8 cellular contexts compared by ENCODE assay signal in the genomic region with DNA sequence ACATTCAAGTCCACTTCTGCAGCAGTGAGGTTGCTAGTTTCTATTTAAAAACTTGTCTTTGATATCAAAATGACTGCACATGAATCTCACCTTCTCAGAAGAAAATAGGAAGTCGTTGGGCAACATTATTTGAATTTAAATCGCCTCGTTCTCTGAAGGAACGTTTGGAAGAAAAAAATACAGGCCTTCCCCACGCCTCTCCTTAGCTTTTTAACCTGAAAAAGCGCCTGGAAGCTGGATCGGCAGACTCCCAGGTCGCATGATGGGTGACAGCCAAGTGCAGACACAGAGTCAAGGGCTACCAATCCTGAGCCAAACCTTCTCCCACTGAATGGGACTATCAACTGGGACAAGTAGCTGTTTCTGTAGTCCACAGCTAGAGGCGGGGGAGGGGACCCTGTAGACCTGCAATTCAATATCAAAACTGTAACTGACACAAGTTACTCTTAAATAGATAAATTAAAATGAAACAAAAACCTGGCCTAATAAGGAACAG. TPM values are rescaled to one million over a fixed set of nuclear protein-coding genes. Genes with fewer than 3 reads are reported as not detected.
A peak's percentile ranks its signal among the peaks of the same experiment; 100 is the strongest.
DNase-seq lines count a peak whose midpoint lies in the region; ATAC-seq, FAIRE-seq and TF ChIP-seq lines count a peak whose summit lies in the region.

No MANE protein-coding gene starts in this region.

- peak overlapping the region; percentile 95 for H3K27ac ChIP-seq in Karpas-422 (ENCODE audit: low read length)
- peak overlapping the region; percentile 88 for H3K27ac ChIP-seq in muscle layer of duodenum (ENCODE audit: low read length)
- H3K27ac ChIP-seq in pancreas = peak overlapping the region in 2 of 4 donors; percentile 73 to 75

- DNase-seq in BE2C = peak; percentile 37
- peak; percentile 83 for DNase-seq in Karpas-422
- peak; percentile 2 for DNase-seq in MCF 10A (ENCODE audit: unreplicated experiment)
- DNase-seq in ACHN = no peak
- no peak for DNase-seq in effector CD8-positive, alpha-beta T cell (lab: John Stamatoyannopoulos, UW)
- no peak for DNase-seq in pancreas

- H3K4me1 Mint-ChIP-seq in MCF 10A (ENCODE audit: insufficient read depth, unreplicated experiment) = peaks cover 43% of the 10 kb centered on the region

- no peak for FAIRE-seq in pancreas (lab: Jason Lieb, UNC)

- H3K9me3 Mint-ChIP-seq in MCF 10A (ENCODE audit: unreplicated experiment) = no peaks in the 10 kb centered on the region

- no peak overlapping the region for H3K27ac Mint-ChIP-seq in MCF 10A (ENCODE audit: low read depth, unreplicated experiment)

- H3K27me3 ChIP-seq in BE2C = no peaks in the 10 kb centered on the region
- no peaks in the 10 kb centered on the region for H3K27me3 ChIP-seq in Karpas-422 (ENCODE audit: low read length)
- no peaks in the 10 kb centered on the region for H3K27me3 ChIP-seq in muscle layer of duodenum (ENCODE audit: low read depth, low read length)
- no peaks in the 10 kb centered on the region for H3K27me3 ChIP-seq in pancreas

- ATAC-seq in GM19023 (IDR thresholded peaks at IDR 0.05; ENCODE audit: unreplicated experiment) (no peak), pancreas (no peak)

- BruUV-seq in MCF 10A (replicated peaks; lab: Mats Ljungman, UMichigan) = no TSS peak

- 62 to 63% methylated on average over 9 of the region's 9 CpGs for WGBS in pancreas, 2 donors

- H3K4me2 ChIP-seq in Karpas-422 (ENCODE audit: low read depth, low read length, poor library complexity, severe bottlenecking) = peak overlapping the region; percentile 75

- no peaks in the 10 kb centered on the region for H3K9me3 ChIP-seq in BE2C
- no peaks in the 10 kb centered on the region for H3K9me3 ChIP-seq in Karpas-422 (ENCODE audit: low read length)
- no peaks in the 10 kb centered on the region for H3K9me3 ChIP-seq in muscle layer of duodenum (ENCODE audit: control insufficient read depth in 1 of 2, low read length in 2 of 2)
- H3K9me3 ChIP-seq in pancreas = no peaks in the 10 kb centered on the region

- H3K79me2 ChIP-seq in Karpas-422 (ENCODE audit: low read length) = peaks cover 74% of the 10 kb centered on the region

- TF ChIP-seq CTCF in BE2C (IDR thresholded peaks at IDR 0.05; ENCODE audit: low read depth, low read length) (no peak), MCF 10A (IDR thresholded peaks at IDR 0.05; ENCODE audit: unreplicated experiment) (no peak), pancreas (IDR thresholded peaks at IDR 0.05) (no peak)

- peak overlapping the region; percentile 85 for H3K4me3 Mint-ChIP-seq in MCF 10A (ENCODE audit: unreplicated experiment)

- H3K4me3 ChIP-seq in BE2C (ENCODE audit: low read depth, low read length) (peak overlapping the region; percentile 73), Karpas-422 (ENCODE audit: low read length) (peak overlapping the region; percentile 93), muscle layer of duodenum (ENCODE audit: low read depth in 1 of 2, low read length in 2 of 2) (peak overlapping the region; percentile 78 to 88), pancreas (peak overlapping the region in 2 of 4 donors; percentile 63 to 66)

- no peak overlapping the region for H2AFZ ChIP-seq in Karpas-422 (ENCODE audit: low read length)

- H3K36me3 ChIP-seq in BE2C (no peaks in the 10 kb centered on the region), Karpas-422 (ENCODE audit: insufficient read depth, low read length) (0 out of 2 replicates have a peak, but pooled peaks cover 3% of the 10 kb centered on the region), muscle layer of duodenum (ENCODE audit: control insufficient read depth in 1 of 2, insufficient read depth in 2 of 2, low read length in 2 of 2) (no peaks in the 10 kb centered on the region), pancreas (no peaks in the 10 kb centered on the region)

- no peaks in the 10 kb centered on the region for H3K9me2 ChIP-seq in Karpas-422 (replicated peaks; ENCODE audit: insufficient read depth, low read length)

- H3K4me1 ChIP-seq in BE2C = peaks cover 18% of the 10 kb centered on the region
- peaks cover 76% of the 10 kb centered on the region for H3K4me1 ChIP-seq in Karpas-422 (ENCODE audit: low read length)
- peaks cover 61 to 70% of the 10 kb centered on the region in 2 donors for H3K4me1 ChIP-seq in muscle layer of duodenum (ENCODE audit: control insufficient read depth in 1 of 2, insufficient read depth in 2 of 2, low read length in 2 of 2)
- H3K4me1 ChIP-seq in pancreas = peaks cover 12 to 60% (median 31%) of the 10 kb centered on the region in 3 donors

- CTCF ChIA-PET in MCF 10A (lab: Yijun Ruan, JAX) = interaction anchor here (0.6 to 4.9 kb wide), 42 partner anchors 8 to 356 kb away, joined by 3 to 45 read pairs (median 4); a partner anchor contains a TSS

- intact Hi-C loops in MCF 10A (cut with micrococcal nuclease) = loop anchor here (1.0 to 5.0 kb wide), 7 partner anchors 35 to 747 kb away; no protein-coding TSS in a partner anchor
- intact Hi-C loops in pancreas (cut with DNase I) = loop anchor here in 1 of 3 donors (5.0 kb wide), 1 partner anchor 205 kb away; no protein-coding TSS in a partner anchor

- peak overlapping the region; percentile 96 for H3K9ac ChIP-seq in Karpas-422 (ENCODE audit: low read length)

- peaks cover 6% of the 10 kb centered on the region; the same call in 1 of the 2 replicates for H4K20me1 ChIP-seq in Karpas-422 (ENCODE audit: insufficient read depth, low read depth, low read length)

- peaks cover 6% of the 10 kb centered on the region for H3K36me3 Mint-ChIP-seq in MCF 10A (ENCODE audit: insufficient read depth, unreplicated experiment)

- in situ Hi-C loops in ACHN (cut with HindIII; ENCODE audit: low pct_ligation_motif_present, low pct_unique_long_range_greater_than_20kb, low sequenced_read_pairs) = no loop called here

- POLR2A ChIA-PET in MCF 10A (lab: Yijun Ruan, JAX) = interaction anchor here (0.6 to 3.9 kb wide), 22 partner anchors 9 to 325 kb away, joined by 3 to 30 read pairs (median 4); a partner anchor contains a TSS

- no peaks in the 10 kb centered on the region for H3K27me3 Mint-ChIP-seq in MCF 10A (ENCODE audit: insufficient read depth, unreplicated experiment)

RNA-seq across cellular contexts. Expression of a gene that starts 2.2 kb away (rescaled TPM):
- 22.9 TPM for polyA plus RNA-seq in BE2C (2012; ENCODE audit: insufficient read depth, insufficient read length, low read depth)
- total RNA-seq in Karpas-422 (2014; rRNA removed; shearing (Covaris generic); ENCODE audit: low replicate concordance) = 72.5 and 148 TPM in 2 replicates
- total RNA-seq in MCF 10A (2022) (12.9 and 14.9 TPM in 2 replicates), pancreas (10 to 100 TPM in 1 of 6 donors, 1 to 10 TPM in 5; 6.5 to 16.4 (median 8.5) TPM)
- 1 to 10 TPM; 5.3 to 9.7 TPM for polyA plus RNA-seq in pancreas

RNA-seq across cellular contexts. Expression of a gene that starts 49.7 kb away (rescaled TPM):
- polyA plus RNA-seq in BE2C (2012; ENCODE audit: insufficient read depth, insufficient read length, low read depth) = 9.7 TPM
- 24.9 and 38.3 TPM in 2 replicates for total RNA-seq in Karpas-422 (2014; rRNA removed; shearing (Covaris generic); ENCODE audit: low replicate concordance)
- 17.5 and 18.6 TPM in 2 replicates for total RNA-seq in MCF 10A (2022)
- 1 to 10 TPM; 5.7 to 9.4 (median 6.9) TPM for total RNA-seq in pancreas
- polyA plus RNA-seq in pancreas = 10 to 100 TPM; 10.0 to 11.9 TPM

RNA-seq across cellular contexts. Expression of a gene that starts 59.6 kb away (rescaled TPM):
- 18.0 TPM for polyA plus RNA-seq in BE2C (2012; ENCODE audit: insufficient read depth, insufficient read length, low read depth)
- 11.4 and 13.1 TPM in 2 replicates for total RNA-seq in Karpas-422 (2014; rRNA removed; shearing (Covaris generic); ENCODE audit: low replicate concordance)
- total RNA-seq in MCF 10A (2022) (21.4 and 23.2 TPM in 2 replicates), pancreas (1 to 10 TPM; 2.8 to 7.2 (median 4.9) TPM)
- polyA plus RNA-seq in pancreas = 1 to 10 TPM; 2.4 to 4.8 TPM

Comparison
In these comparisons a context has a peak if more than half of its experiments do, and no peak if none do; other contexts are left out.
1. DNase-seq: peak in BE2C (single experiment), Karpas-422 (single experiment) and MCF 10A (single experiment); none in ACHN (single experiment), effector CD8-positive, alpha-beta T cell (single experiment) and pancreas (0 of 6).